In genomic region chr6:27810768-27811298, GRCh38 we compare ENCODE assay signal across 8 cellular contexts.
A peak's percentile ranks its signal among the peaks of the same experiment; 100 is the strongest.
DNase-seq lines count a peak whose midpoint lies in the region; ATAC-seq and TF ChIP-seq lines count a peak whose summit lies in the region.

No MANE protein-coding gene starts in this region.

- POLR2A ChIA-PET in HCT116 (lab: Charles Lee): interaction anchor here (1.0 to 10.3 kb wide), 17 partner anchors 11 to 1780 kb away, joined by 3 to 302 read pairs (median 5); a partner anchor contains a TSS

- H2AFZ ChIP-seq in HCT116 (ENCODE audit: low read depth, low read length, poor library complexity, severe bottlenecking): no peak overlapping the region

- H3K4me2 ChIP-seq in HCT116 (ENCODE audit: low read length): peak overlapping the region; percentile 70

- 12 to 14% methylated on average over 9 of the region's 9 CpGs for WGBS in esophagus, 2 donors
- 7% methylated on average over 9 of the region's 9 CpGs for WGBS in sigmoid colon, 2 donors

- CTCF ChIA-PET in HCT116 (lab: Charles Lee): interaction anchor here (2.0 kb wide), 1 partner anchor 85 kb away, joined by 10 read pairs; no protein-coding TSS in a partner anchor

- peak overlapping the region; percentile 59 to 69 for H3K4me3 ChIP-seq in HCT116 (replicated peaks in 1 of 2; ENCODE audit: low read depth in 1 of 2, low read length in 2 of 2)
- H3K4me3 ChIP-seq in RWPE2 (ENCODE audit: severe bottlenecking): peak overlapping the region; percentile 55
- peak overlapping the region; percentile 57 to 80 for H3K4me3 ChIP-seq in esophagus (ENCODE audit: low read depth in 1 of 2, low read length in 2 of 2)
- H3K4me3 ChIP-seq in sigmoid colon: peak overlapping the region; percentile 42 to 57 (median 50)

- TF ChIP-seq POLR2A in HCT116 (IDR thresholded peaks at IDR 0.05; ENCODE audit: borderline replicate concordance, extremely low read depth, insufficient read depth, insufficient read length) (peak; percentile 60), sigmoid colon (IDR thresholded peaks at IDR 0.05) (no peak)

- ATAC-seq in HCT116 (no peak), RWPE2 (ENCODE audit: low read depth) (no peak)

- no peaks in the 10 kb centered on the region for H3K9me2 ChIP-seq in HCT116 (ENCODE audit: insufficient read depth)

- TF ChIP-seq EP300 in sigmoid colon (IDR thresholded peaks at IDR 0.05): no peak

- H3K27ac ChIP-seq in HCT116 (ENCODE audit: low read depth, low read length) (peak overlapping the region; percentile 88), RWPE2 (ENCODE audit: poor library complexity, severe bottlenecking) (peak overlapping the region; percentile 91), esophagus (ENCODE audit: low read depth in 2 of 2, low read length in 1 of 2) (peak overlapping the region; percentile 94 to 100), sigmoid colon (peak overlapping the region; percentile 79 to 92 (median 84))

- no peaks in the 10 kb centered on the region for H3K79me2 ChIP-seq in HCT116 (ENCODE audit: insufficient read depth, low read length)

- H3K4me1 ChIP-seq in HCT116 (ENCODE audit: control insufficient read depth in 1 of 2, insufficient read depth in 2 of 2, low read length in 2 of 2): peaks cover 36 to 66% of the 10 kb centered on the region in 2 experiments
- H3K4me1 ChIP-seq in RWPE2 (ENCODE audit: insufficient read depth, poor library complexity, severe bottlenecking): peaks cover 14% of the 10 kb centered on the region
- H3K4me1 ChIP-seq in esophagus (ENCODE audit: control insufficient read depth in 2 of 2, insufficient read depth in 2 of 2, low read length in 1 of 2): peaks cover 3 to 7% of the 10 kb centered on the region in 2 donors
- H3K4me1 ChIP-seq in sigmoid colon: peaks cover 0 to 28% (median 16%) of the 10 kb centered on the region in 4 donors

- DNase-seq in HCT116 (ENCODE audit: low read depth, low spot score) (no peak), RWPE2 (ENCODE audit: low spot score) (no peak), sigmoid colon (no peak), NK-92 (lab: John Stamatoyannopoulos, UW; ENCODE audit: unreplicated experiment) (no peak), anterior cingulate cortex (lab: John Stamatoyannopoulos, UW) (no peak), NCI-H526 treated with DMSO at 0.1 percent for 48 hours (lab: John Stamatoyannopoulos, UW) (no peak), head of caudate nucleus (no peak)

- H3K9ac ChIP-seq in HCT116 (ENCODE audit: low read length): peak overlapping the region; percentile 74

- RAD21 ChIA-PET in HCT116 (lab: Charles Lee; ENCODE audit: low non-redundant PET in 1 of 2, low total read pairs in 2 of 2, uncharacterized antibody in 2 of 2, unreplicated experiment in 2 of 2): no interaction called here

- no peak for TF ChIP-seq RAD21 in HCT116 (IDR thresholded peaks at IDR 0.05; ENCODE audit: low read depth)

- H3K36me3 ChIP-seq in HCT116 (ENCODE audit: control insufficient read depth in 1 of 2, insufficient read depth in 2 of 2, low read length in 2 of 2) (no peaks in the 10 kb centered on the region), RWPE2 (ENCODE audit: low read depth) (no peaks in the 10 kb centered on the region), esophagus (ENCODE audit: control insufficient read depth in 2 of 2, insufficient read depth in 2 of 2, low read length in 1 of 2) (no peaks in the 10 kb centered on the region), sigmoid colon (no peaks in the 10 kb centered on the region)

- no peaks in the 10 kb centered on the region for H4K20me1 ChIP-seq in HCT116 (ENCODE audit: insufficient read depth)

- no TSS peak for BruUV-seq in HCT116 (replicated peaks; lab: Mats Ljungman, UMichigan)

- H3K9me3 ChIP-seq in HCT116 (ENCODE audit: control insufficient read depth in 1 of 2, insufficient read depth in 1 of 2, low read depth in 1 of 2, low read length in 2 of 2) (peaks cover 0 to 3% of the 10 kb centered on the region in 2 experiments; a peak in 1 of 4 replicates), RWPE2 (ENCODE audit: severe bottlenecking) (no peaks in the 10 kb centered on the region), esophagus (ENCODE audit: control insufficient read depth in 2 of 2, insufficient read depth in 1 of 2, low read depth in 1 of 2, low read length in 1 of 2) (no peaks in the 10 kb centered on the region), sigmoid colon (no peaks in the 10 kb centered on the region)

- no peaks in the 10 kb centered on the region for H3K27me3 ChIP-seq in HCT116 (ENCODE audit: insufficient read depth, low read length)
- no peaks in the 10 kb centered on the region for H3K27me3 ChIP-seq in RWPE2 (ENCODE audit: insufficient read depth, poor library complexity, severe bottlenecking)
- H3K27me3 ChIP-seq in esophagus (ENCODE audit: control insufficient read depth in 1 of 2, insufficient read depth in 2 of 2, low read length in 2 of 2): peaks cover 0 to under 1% of the 10 kb centered on the region in 2 donors
- peaks cover 22 to 86% (median 68%) of the 10 kb centered on the region in 3 donors for H3K27me3 ChIP-seq in sigmoid colon

- intact Hi-C loops in HCT116 (cut with micrococcal nuclease) (loop anchor here (5.0 kb wide), 1 partner anchor 664 kb away; a partner anchor contains a TSS), sigmoid colon (cut with DNase I) (loop anchor here (2.0 kb wide), 1 partner anchor 26 kb away; no protein-coding TSS in a partner anchor), head of caudate nucleus (cut with DNase I) (loop anchor here (10.0 kb wide), 1 partner anchor 84 kb away; a partner anchor contains a TSS)

- TF ChIP-seq CTCF in HCT116 (IDR thresholded peaks at IDR 0.05 in 2 of 3, conservative IDR thresholded peaks at IDR 0.05 in 1 of 3; ENCODE audit: borderline replicate concordance in 1 of 3, insufficient read depth in 1 of 3, low read depth in 2 of 3, low read length in 2 of 3): no peak
- no peak for TF ChIP-seq CTCF in RWPE2 (IDR thresholded peaks at IDR 0.05; ENCODE audit: poor library complexity, severe bottlenecking)
- TF ChIP-seq CTCF in sigmoid colon (IDR thresholded peaks at IDR 0.05): no peak

TF ChIP-seq in HCT116, 20 proteins besides CTCF, POLR2A, EP300 and RAD21:
- TF ChIP-seq CEBPB (IDR thresholded peaks at IDR 0.05; ENCODE audit: low read depth): no peak
- peak; percentile 1; the same call in 1 of the 2 replicates for TF ChIP-seq MAX (IDR thresholded peaks at IDR 0.05)
- no peak for TF ChIP-seq SRF (IDR thresholded peaks at IDR 0.05; ENCODE audit: low read depth)
